17 cellular contexts compared by ENCODE assay signal in the genomic region with DNA sequence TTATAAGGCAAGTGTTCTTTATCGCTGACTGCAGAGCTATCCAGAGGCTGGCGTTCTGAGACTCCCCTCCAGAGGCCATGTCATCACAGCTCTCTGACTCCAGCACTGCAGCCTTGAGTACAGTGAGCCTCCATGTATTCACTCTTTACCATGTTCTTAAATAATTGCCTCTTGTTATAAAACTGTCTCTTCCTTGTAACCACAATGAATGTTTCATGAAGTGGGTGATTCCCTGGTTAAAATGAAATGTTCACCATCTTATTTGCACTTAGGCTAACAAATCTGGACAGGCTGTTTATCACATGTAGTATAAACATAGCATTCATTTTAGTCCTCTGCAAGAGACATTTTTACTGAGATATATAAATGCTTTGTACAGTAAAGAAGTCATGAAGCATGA.
"Had no signal": no experiment of that assay in that cellular context is flagged by ENCODE, and none has a peak within 500 bp of the region (broad histone marks: within the 10 kb centered on the region; RNA-seq: fewer than 3 reads in every experiment).

No MANE protein-coding gene starts in this region.

- DNase-seq: activated B cell treated with CpG ODN at 0.5 μM for 24 hours; activated CD4-positive, alpha-beta T cell treated with anti-CD3 and anti-CD28 coated beads, Interleukin-2, amount 10 ng/mL, durations not matched to agents 7 days and 5 days; activated naive CD4-positive, alpha-beta T cell treated with anti-CD3 and anti-CD28 coated beads, Interleukin-2, amount 50 U/mL, for 16 hours; adrenal gland; brain microvascular endothelial cell; cerebellar nuclear complex; dermis blood vessel endothelial cell; endodermal cell; erythroblast; left colon; mammary epithelial cell; stimulated activated CD4-positive, alpha-beta T cell treated with anti-CD3 and anti-CD28 coated beads, Interleukin-15, amount 100 ng/mL, for 24 hours; stimulated activated CD4-positive, alpha-beta T cell treated with anti-CD3 and anti-CD28 coated beads, Interleukin-4, amount 100 ng/mL, for 4 hours had no signal

- H3K4me1 Mint-ChIP-seq: activated B cell treated with CpG ODN at 0.5 μM for 24 hours; activated CD4-positive, alpha-beta T cell treated with anti-CD3 and anti-CD28 coated beads, Interleukin-2, amount 10 ng/mL, durations not matched to agents 7 days and 5 days; endodermal cell; neural crest cell had no signal

- H3K27ac Mint-ChIP-seq: activated B cell treated with CpG ODN at 0.5 μM for 24 hours; activated CD4-positive, alpha-beta T cell treated with anti-CD3 and anti-CD28 coated beads, Interleukin-2, amount 10 ng/mL, durations not matched to agents 7 days and 5 days; activated T-helper 2 cell treated with anti-CD3 and anti-CD28 coated beads, Interferon-gamma antibody, Interleukin-2, Interleukin-4, amounts not matched to agents 10 μg/mL and 5 μg/mL and 100 μg/mL, durations not matched to agents 14 hours and 24 hours and 36 hours; endodermal cell; T-helper 1 cell treated with Interleukin-12 subunit alpha and Interleukin-12 subunit beta and Interleukin-4 antibody, amounts not matched to agents 30 μg/mL and 1 μg/mL, for 36 hours had no signal

- H3K4me1 ChIP-seq: adrenal gland had no signal

- ATAC-seq: left colon, SK-N-SH treated with all-trans-retinoic acid at 6 μM for 48 hours had no signal

- H3K4me3 ChIP-seq: adrenal gland had no signal

- H3K27me3 ChIP-seq: adrenal gland, brain microvascular endothelial cell had no signal

- H3K27ac ChIP-seq: adrenal gland, brain microvascular endothelial cell had no signal

- H3K9me3 ChIP-seq: adrenal gland had no signal

- H3K4me3 Mint-ChIP-seq: activated B cell treated with CpG ODN at 0.5 μM for 24 hours; activated CD4-positive, alpha-beta T cell treated with anti-CD3 and anti-CD28 coated beads, Interleukin-2, amount 10 ng/mL, durations not matched to agents 7 days and 5 days; endodermal cell; neural crest cell; T-helper 1 cell treated with Interleukin-12 subunit alpha and Interleukin-12 subunit beta and Interleukin-4 antibody, amounts not matched to agents 30 μg/mL and 1 μg/mL, for 36 hours had no signal

- H3K9me3 Mint-ChIP-seq: activated B cell treated with CpG ODN at 0.5 μM for 24 hours; activated CD4-positive, alpha-beta T cell treated with anti-CD3 and anti-CD28 coated beads, Interleukin-2, amount 10 ng/mL, durations not matched to agents 7 days and 5 days; activated T-helper 2 cell treated with anti-CD3 and anti-CD28 coated beads, Interferon-gamma antibody, Interleukin-2, Interleukin-4, amounts not matched to agents 10 μg/mL and 5 μg/mL and 100 μg/mL, durations not matched to agents 14 hours and 24 hours and 36 hours; endodermal cell; neural crest cell; T-helper 1 cell treated with Interleukin-12 subunit alpha and Interleukin-12 subunit beta and Interleukin-4 antibody, amounts not matched to agents 30 μg/mL and 1 μg/mL, for 36 hours had no signal

- H3K27me3 Mint-ChIP-seq: activated B cell treated with CpG ODN at 0.5 μM for 24 hours; activated CD4-positive, alpha-beta T cell treated with anti-CD3 and anti-CD28 coated beads, Interleukin-2, amount 10 ng/mL, durations not matched to agents 7 days and 5 days had no signal

- H3K36me3 ChIP-seq: adrenal gland, brain microvascular endothelial cell had no signal
